Comparison of ENCODE assay signal across 20 cellular contexts in genomic region chr9:133301253-133302230, GRCh38. TPM values are rescaled to one million over a fixed set of nuclear protein-coding genes. Genes with fewer than 3 reads are reported as not detected.
"Had no signal": no experiment of that assay in that cellular context is flagged by ENCODE, and none has a peak within 500 bp of the region (broad histone marks: within the 10 kb centered on the region; RNA-seq: fewer than 3 reads in every experiment).

No MANE protein-coding gene starts in this region.

- ATAC-seq: esophagus mucosa; heart right ventricle; stimulated activated naive B cell treated with anti-CD40 and anti-IgM and Interleukin-4, amounts not matched to agents 10 μg/mL and 1 μg/mL and 100 μg/mL, for 72 hours; stimulated activated naive CD8-positive, alpha-beta T cell treated with anti-CD3 and anti-CD28 coated beads, Interleukin-15, amount 100 ng/mL, for 72 hours had no signal

- H3K4me3 Mint-ChIP-seq: memory B cell; naive B cell; nephron; stimulated activated naive B cell treated with anti-CD40 and anti-IgM and Interleukin-4, amounts not matched to agents 10 μg/mL and 1 μg/mL and 100 μg/mL, for 72 hours; stimulated activated naive CD8-positive, alpha-beta T cell treated with anti-CD3 and anti-CD28 coated beads, Interleukin-15, amount 100 ng/mL, for 72 hours had no signal

- H3K4me1 Mint-ChIP-seq: memory B cell; naive B cell; nephron; stimulated activated naive B cell treated with anti-CD40 and anti-IgM and Interleukin-4, amounts not matched to agents 10 μg/mL and 1 μg/mL and 100 μg/mL, for 72 hours; stimulated activated naive CD8-positive, alpha-beta T cell treated with anti-CD3 and anti-CD28 coated beads, Interleukin-15, amount 100 ng/mL, for 72 hours had no signal

- H3K36me3 Mint-ChIP-seq: memory B cell; naive B cell; stimulated activated naive B cell treated with anti-CD40 and anti-IgM and Interleukin-4, amounts not matched to agents 10 μg/mL and 1 μg/mL and 100 μg/mL, for 72 hours had no signal

- DNase-seq: effector memory CD4-positive, alpha-beta T cell; heart right ventricle; kidney glomerular epithelial cell; left ventricle myocardium inferior; lower lobe of right lung; midbrain; naive B cell; occipital lobe; sigmoid colon; stimulated activated CD4-positive, alpha-beta T cell treated with anti-CD3 and anti-CD28 coated beads, Interleukin-2, amount 100 ng/mL, for 24 hours; stimulated activated CD4-positive, alpha-beta T cell treated with anti-CD3 and anti-CD28 coated beads, Interleukin-4, amount 100 ng/mL, for 4 hours; stimulated activated naive B cell treated with anti-CD40 and anti-IgM and Interleukin-4, amounts not matched to agents 10 μg/mL and 1 μg/mL and 100 μg/mL, for 72 hours; stimulated activated naive CD8-positive, alpha-beta T cell treated with anti-CD3 and anti-CD28 coated beads, Interleukin-15, amount 100 ng/mL, for 72 hours; trophoblast cell; uterus had no signal

- H3K9me3 Mint-ChIP-seq: memory B cell; nephron; stimulated activated naive B cell treated with anti-CD40 and anti-IgM and Interleukin-4, amounts not matched to agents 10 μg/mL and 1 μg/mL and 100 μg/mL, for 72 hours; stimulated activated naive CD8-positive, alpha-beta T cell treated with anti-CD3 and anti-CD28 coated beads, Interleukin-15, amount 100 ng/mL, for 72 hours had no signal

- H3K27ac Mint-ChIP-seq: memory B cell; naive B cell; nephron; stimulated activated naive B cell treated with anti-CD40 and anti-IgM and Interleukin-4, amounts not matched to agents 10 μg/mL and 1 μg/mL and 100 μg/mL, for 72 hours; stimulated activated naive CD8-positive, alpha-beta T cell treated with anti-CD3 and anti-CD28 coated beads, Interleukin-15, amount 100 ng/mL, for 72 hours had no signal

RNA-seq across cellular contexts. Expression of gene ABO, which starts 26.5 kb away (rescaled TPM):
- total RNA-seq: fibroblast of lung, frontal cortex had no signal
